In genomic region chr18:44761812-44762211, GRCh38 we compare ENCODE assay signal across 15 cellular contexts.
DNase-seq lines count a peak whose midpoint lies in the region; ATAC-seq, FAIRE-seq and TF ChIP-seq lines count a peak whose summit lies in the region.
"Had no signal": no experiment of that assay in that cellular context is flagged by ENCODE, and none has a peak within 500 bp of the region (broad histone marks: within the 10 kb centered on the region; RNA-seq: fewer than 3 reads in every experiment).

No MANE protein-coding gene starts in this region.

- intact Hi-C loops in left lung (cut with DNase I), result no loop called here

- DNase-seq in ELF-1 (ENCODE audit: low read depth, low spot score), result peak; percentile 53
- DNase-seq in left lung, result no peak
- DNase-seq in HTR-8/SVneo (ENCODE audit: insufficient read length, low spot score), result no peak
- DNase-seq in NCI-H2227 treated with DMSO at 0.1 percent for 48 hours (lab: John Stamatoyannopoulos, UW), result no peak
- DNase-seq: activated naive CD4-positive, alpha-beta T cell; AML-193; head of caudate nucleus; NCI-H187 treated with DMSO at 0.1 percent for 48 hours; NCI-H526; stimulated activated naive CD8-positive, alpha-beta T cell treated with anti-CD3 and anti-CD28 coated beads, Interleukin-15, amount 100 ng/mL, for 72 hours had no signal

- H3K9me3 ChIP-seq in OCI-LY1 (ENCODE audit: low read length), result no peaks in the 10 kb centered on the region
- H3K9me3 ChIP-seq in left lung, result no peaks in the 10 kb centered on the region
- H3K9me3 ChIP-seq in skeletal muscle tissue (ENCODE audit: control insufficient read depth in 3 of 3, low read length in 3 of 3), result no peaks in the 10 kb centered on the region
- H3K9me3 ChIP-seq: ovary had no signal

- H3K36me3 ChIP-seq in OCI-LY1 (ENCODE audit: insufficient read depth, low read length) (peaks cover 11% of the 10 kb centered on the region; the same call in 1 of the 2 replicates), left lung (no peaks in the 10 kb centered on the region), skeletal muscle tissue (ENCODE audit: control insufficient read depth in 3 of 3, insufficient read depth in 3 of 3, low read length in 3 of 3) (peaks cover 0 to 2% (median 0%) of the 10 kb centered on the region in 3 donors)
- H3K36me3 ChIP-seq: ovary had no signal

- TF ChIP-seq CTCF in OCI-LY1 (IDR thresholded peaks at IDR 0.05; ENCODE audit: low read length), result no peak
- no peak for TF ChIP-seq CTCF in left lung (IDR thresholded peaks at IDR 0.05)

- H3K9me2 ChIP-seq in OCI-LY1 (ENCODE audit: low read depth, low read length), result no peaks in the 10 kb centered on the region

- H3K27me3 ChIP-seq in OCI-LY1 (ENCODE audit: insufficient read depth, low read length) (no peaks in the 10 kb centered on the region), left lung (no peaks in the 10 kb centered on the region), skeletal muscle tissue (ENCODE audit: control insufficient read depth in 3 of 3, insufficient read depth in 3 of 3, low read length in 3 of 3) (no peaks in the 10 kb centered on the region)
- H3K27me3 ChIP-seq: ovary had no signal

- H3K27ac ChIP-seq in OCI-LY1 (ENCODE audit: low read depth, low read length, poor library complexity, severe bottlenecking), result peak overlapping the region; percentile 100
- no peak overlapping the region for H3K27ac ChIP-seq in left lung
- peak overlapping the region; percentile 71 for H3K27ac ChIP-seq in skeletal muscle tissue (ENCODE audit: low read depth, low read length)
- H3K27ac ChIP-seq: ovary had no signal

- H3F3A ChIP-seq in OCI-LY1 (ENCODE audit: insufficient read depth, low read length), result peaks cover 17% of the 10 kb centered on the region

- peaks cover 43% of the 10 kb centered on the region for H3K4me1 ChIP-seq in OCI-LY1 (ENCODE audit: insufficient read depth, low read length, severe bottlenecking)
- H3K4me1 ChIP-seq in left lung, result peaks cover 0 to 7% of the 10 kb centered on the region in 2 donors
- H3K4me1 ChIP-seq in skeletal muscle tissue (ENCODE audit: control insufficient read depth in 3 of 3, insufficient read depth in 3 of 3, low read length in 3 of 3), result peaks cover 35 to 38% (median 37%) of the 10 kb centered on the region in 3 donors

- H3K79me2 ChIP-seq in OCI-LY1 (ENCODE audit: insufficient read depth, low read length), result no peaks in the 10 kb centered on the region

- H3K4me2 ChIP-seq in OCI-LY1 (ENCODE audit: low read length), result no peak overlapping the region

- H3K9ac ChIP-seq in OCI-LY1 (ENCODE audit: low read length), result no peak overlapping the region
- no peak overlapping the region for H3K9ac ChIP-seq in skeletal muscle tissue (ENCODE audit: low read depth in 1 of 3, low read length in 3 of 3)

- H4K20me1 ChIP-seq in OCI-LY1 (ENCODE audit: insufficient read depth, low read length), result no peaks in the 10 kb centered on the region

- no peak for FAIRE-seq in HTR-8/SVneo (lab: Jason Lieb, UNC)
- FAIRE-seq: islet of Langerhans had no signal

- ATAC-seq in left lung (peak; percentile 44), GM19467 (IDR thresholded peaks at IDR 0.05; ENCODE audit: unreplicated experiment) (no peak)
- ATAC-seq: stimulated activated naive CD8-positive, alpha-beta T cell treated with anti-CD3 and anti-CD28 coated beads, Interleukin-15, amount 100 ng/mL, for 72 hours had no signal

- H3K4me3 ChIP-seq in OCI-LY1 (ENCODE audit: low read depth, low read length, poor library complexity, severe bottlenecking), result no peak overlapping the region
- no peak overlapping the region for H3K4me3 ChIP-seq in left lung
- H3K4me3 ChIP-seq in skeletal muscle tissue (ENCODE audit: low read length in 3 of 3), result no peak overlapping the region
- H3K4me3 ChIP-seq: ovary had no signal

- H2AFZ ChIP-seq in OCI-LY1 (ENCODE audit: low read length), result no peak overlapping the region

Comparison
In these comparisons a context has a peak if more than half of its experiments do, and no peak if none do; other contexts are left out.
1. H3K27ac ChIP-seq: peak in OCI-LY1 (single experiment) and skeletal muscle tissue (single experiment); none in left lung (0 of 2).